Comparison of ENCODE assay signal across 30 cellular contexts in genomic region chr17:34816806-34817205, GRCh38.
A peak's percentile ranks its signal among the peaks of the same experiment; 100 is the strongest.
DNase-seq lines count a peak whose midpoint lies in the region; ATAC-seq lines count a peak whose summit lies in the region.
"Had no signal": no experiment of that assay in that cellular context is flagged by ENCODE, and none has a peak within 500 bp of the region (broad histone marks: within the 10 kb centered on the region; RNA-seq: fewer than 3 reads in every experiment).

No MANE protein-coding gene starts in this region.

- peaks cover 2% of the 10 kb centered on the region for H3K79me2 ChIP-seq in trophoblast cell (ENCODE audit: control insufficient read depth, insufficient read depth, low read length, poor library complexity)
- H3K79me2 ChIP-seq: hepatocyte had no signal

- H3K23ac ChIP-seq in trophoblast cell (ENCODE audit: low read length), result no peak overlapping the region

- H3K4me1 ChIP-seq in trophoblast cell (ENCODE audit: control insufficient read depth in 1 of 2, insufficient read depth in 2 of 2, low read length in 2 of 2), result peaks cover 44 to 50% of the 10 kb centered on the region in 2 experiments
- H3K4me1 ChIP-seq: BLaER1 treated with 17β-estradiol and CSF1 and Interleukin-3, amounts not matched to agents 10 nM and 100 nM; breast epithelium; SJSA1; transverse colon had no signal

- no peak overlapping the region for H4K12ac ChIP-seq in trophoblast cell (ENCODE audit: low read depth, low read length)

- no peak overlapping the region for H3K4me3 ChIP-seq in trophoblast cell (ENCODE audit: low read depth, low read length)
- H3K4me3 ChIP-seq: BLaER1 treated with 17β-estradiol and CSF1 and Interleukin-3, amounts not matched to agents 10 nM and 100 nM; breast epithelium; hepatocyte; SJSA1; transverse colon had no signal

- no peaks in the 10 kb centered on the region for H3K27me3 ChIP-seq in trophoblast cell (ENCODE audit: insufficient read depth, low read length)
- H3K27me3 ChIP-seq: BLaER1 treated with 17β-estradiol and CSF1 and Interleukin-3, amounts not matched to agents 10 nM and 100 nM; breast epithelium; transverse colon had no signal

- no peak overlapping the region for H3K9ac ChIP-seq in trophoblast cell (ENCODE audit: low read length)
- H3K9ac ChIP-seq: BLaER1 treated with 17β-estradiol and CSF1 and Interleukin-3, amounts not matched to agents 10 nM and 100 nM had no signal

- no peak overlapping the region for H3K4ac ChIP-seq in trophoblast cell (ENCODE audit: low read depth, low read length)

- H3K9me3 ChIP-seq in trophoblast cell (ENCODE audit: insufficient read depth, low read depth, low read length), result no peaks in the 10 kb centered on the region
- H3K9me3 ChIP-seq: BLaER1 treated with 17β-estradiol and CSF1 and Interleukin-3, amounts not matched to agents 10 nM and 100 nM; breast epithelium; SJSA1; transverse colon had no signal

- no peak overlapping the region for H2AK5ac ChIP-seq in trophoblast cell (ENCODE audit: low read length)

- H2BK5ac ChIP-seq in trophoblast cell (ENCODE audit: low read depth, low read length, poor library complexity), result no peak overlapping the region

- no peak overlapping the region for H4K91ac ChIP-seq in trophoblast cell (ENCODE audit: low read depth, low read length)

- no CpG with 5 or more reads among the region's 2 CpGs for WGBS in trophoblast cell (ENCODE audit: extremely low coverage, insufficient coverage, insufficient read length)

- DNase-seq in NCI-H1417 (lab: John Stamatoyannopoulos, UW), result peak in 2 of 3 experiments; percentile 14 to 66
- DNase-seq in NCI-H1417 treated with DMSO at 0.1 percent for 48 hours (lab: John Stamatoyannopoulos, UW), result no peak
- peak; percentile 46 for DNase-seq in NCI-H2227 (lab: John Stamatoyannopoulos, UW; ENCODE audit: unreplicated experiment)
- DNase-seq in ecto neural progenitor cell (ENCODE audit: low spot score), result peak; percentile 72
- DNase-seq in trophoblast cell, result no peak
- no peak for DNase-seq in iPS-NIHi11 (ENCODE audit: low spot score)
- DNase-seq in stimulated activated naive CD4-positive, alpha-beta T cell treated with Interleukin-2 at 50 U/mL for 16 hours (lab: John Stamatoyannopoulos, UW), result no peak
- DNase-seq: activated B cell treated with CpG ODN at 0.5 μM for 24 hours; activated CD4-positive, alpha-beta T cell treated with anti-CD3 and anti-CD28 coated beads, Interleukin-2, amount 10 ng/mL, durations not matched to agents 7 days and 5 days; activated effector memory CD4-positive, alpha-beta T cell treated with anti-CD3 and anti-CD28 coated beads, Interleukin-2, amount 50 U/mL, for 16 hours; activated T-cell treated with anti-CD3 and anti-CD28 coated beads, Interleukin-2, amount 50 U/mL, for 24 hours; COR-L47; GF-D8; H7; immature natural killer cell; left colon; mammary epithelial cell; NCI-H1436 treated with DMSO at 0.1 percent for 48 hours; NCI-H2171 treated with DMSO at 0.1 percent for 48 hours; nephron progenitor cell; stimulated activated CD4-positive, alpha-beta T cell treated with anti-CD3 and anti-CD28 coated beads, Interleukin-4, amount 100 ng/mL, for 24 hours; T1000; transverse colon had no signal

- H3K4me2 ChIP-seq in trophoblast cell (ENCODE audit: low read length), result no peak overlapping the region
- H3K4me2 ChIP-seq: BLaER1 treated with 17β-estradiol and CSF1 and Interleukin-3, amounts not matched to agents 10 nM and 100 nM; hepatocyte had no signal

- ATAC-seq in GM21576 (IDR thresholded peaks at IDR 0.05; ENCODE audit: unreplicated experiment), result no peak
- ATAC-seq: HepG2, left colon had no signal

- H2BK12ac ChIP-seq in trophoblast cell (ENCODE audit: low read length), result no peak overlapping the region

- H3K79me1 ChIP-seq in trophoblast cell (ENCODE audit: low read length), result peaks cover 19% of the 10 kb centered on the region

- no peak overlapping the region for H2BK120ac ChIP-seq in trophoblast cell (ENCODE audit: insufficient read depth, low read length, poor library complexity)

- peak overlapping the region; percentile 70 for H3K27ac ChIP-seq in trophoblast cell (ENCODE audit: low read depth, low read length)
- H3K27ac ChIP-seq: 22Rv1; BLaER1 treated with 17β-estradiol and CSF1 and Interleukin-3, amounts not matched to agents 10 nM and 100 nM; breast epithelium; hepatocyte; SJSA1; transverse colon had no signal

- no peak overlapping the region for H4K8ac ChIP-seq in trophoblast cell (ENCODE audit: low read depth, low read length)

- no peak overlapping the region for H3K14ac ChIP-seq in trophoblast cell (ENCODE audit: low read length)

- H3K18ac ChIP-seq in trophoblast cell (ENCODE audit: low read length), result no peak overlapping the region

- H3K36me3 ChIP-seq in trophoblast cell (ENCODE audit: control insufficient read depth in 1 of 2, insufficient read depth in 2 of 2, low read length in 2 of 2), result no peaks in the 10 kb centered on the region
- H3K36me3 ChIP-seq: BLaER1 treated with 17β-estradiol and CSF1 and Interleukin-3, amounts not matched to agents 10 nM and 100 nM; breast epithelium; SJSA1; transverse colon had no signal

- H2AFZ ChIP-seq in trophoblast cell (ENCODE audit: insufficient read depth, low read length, poor library complexity), result no peak overlapping the region
- H2AFZ ChIP-seq: hepatocyte had no signal

Comparison
In these comparisons a context has a peak if more than half of its experiments do, and no peak if none do; other contexts are left out.
1. DNase-seq: peak in NCI-H1417 (2 of 3), NCI-H2227 (single experiment) and ecto neural progenitor cell (single experiment); none in NCI-H1417 treated with DMSO at 0.1 percent for 48 hours (single experiment), trophoblast cell (0 of 2), iPS-NIHi11 (single experiment) and stimulated activated naive CD4-positive, alpha-beta T cell treated with Interleukin-2 at 50 U/mL for 16 hours (single experiment).